In the genomic region with DNA sequence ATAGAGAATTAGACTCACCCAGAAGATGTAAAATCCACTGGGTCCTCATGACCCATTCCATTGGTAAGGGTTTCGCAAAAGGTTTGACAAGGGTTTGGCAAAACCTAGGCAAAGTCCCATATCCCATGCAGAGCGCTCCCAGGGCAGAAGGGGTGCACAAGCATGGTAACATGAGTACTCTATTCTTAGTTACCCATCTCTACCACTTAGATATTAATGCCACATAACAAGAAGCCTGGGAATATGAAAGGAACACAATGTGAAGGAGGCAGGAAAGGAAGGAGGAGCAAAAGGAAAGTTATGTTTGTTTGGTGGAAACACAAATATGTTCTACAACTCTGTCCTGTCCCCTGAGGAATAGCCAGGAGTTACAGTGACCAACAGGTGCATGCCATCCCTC, we compare ENCODE assay signal across 28 cellular contexts.
"Had no signal": no experiment of that assay in that cellular context is flagged by ENCODE, and none has a peak within 500 bp of the region (broad histone marks: within the 10 kb centered on the region; RNA-seq: fewer than 3 reads in every experiment).

No MANE protein-coding gene starts in this region.

- DNase-seq: activated B cell treated with CpG ODN at 0.5 μM for 24 hours; activated CD4-positive, alpha-beta memory T cell treated with anti-CD3 and anti-CD28 coated beads for 36 hours; activated CD4-positive, alpha-beta T cell treated with anti-CD3 and anti-CD28 coated beads for 4 hours; activated CD4-positive, alpha-beta T cell treated with anti-CD3 and anti-CD28 coated beads, Interleukin-2, amount 10 ng/mL, durations not matched to agents 24 days and 14 days; activated CD4-positive, alpha-beta T cell treated with anti-CD3 and anti-CD28 coated beads, Interleukin-2, amount 50 U/mL, for 1 hour; activated CD4-positive, alpha-beta T cell treated with anti-CD3 and anti-CD28 coated beads, Interleukin-2, amount 50 U/mL, for 4 hours; activated CD4-positive, CD25-positive, alpha-beta regulatory T cell treated with anti-CD3 and anti-CD28 coated beads, Interleukin-2, amount 50 U/mL, for 72 hours; activated CD8-positive, alpha-beta memory T cell treated with anti-CD3 and anti-CD28 coated beads, Interleukin-2, amount 50 U/mL, for 4 hours; activated CD8-positive, alpha-beta T cell treated with anti-CD3 and anti-CD28 coated beads for 36 hours; activated effector memory CD4-positive, alpha-beta T cell treated with anti-CD3 and anti-CD28 coated beads, Interleukin-2, amount 50 U/mL, for 16 hours; activated naive CD4-positive, alpha-beta T cell treated with anti-CD3 and anti-CD28 coated beads, Interleukin-2, amount 10 ng/mL, durations not matched to agents 7 days and 5 days; activated naive CD4-positive, alpha-beta T cell treated with Interleukin-2 at 50 U/mL for 16 hours; activated naive CD8-positive, alpha-beta T cell treated with anti-CD3 and anti-CD28 coated beads, Interleukin-2, amount 10 ng/mL, durations not matched to agents 7 days and 5 days; activated naive CD8-positive, alpha-beta T cell treated with anti-CD3 and anti-CD28 coated beads, Interleukin-2, amount 50 U/mL, for 24 hours; activated T-cell treated with anti-CD3 and anti-CD28 coated beads for 4 hours; activated T-cell treated with anti-CD3 and anti-CD28 coated beads, Interleukin-2, amount 50 U/mL, for 1 hour; activated T-cell treated with anti-CD3 and anti-CD28 coated beads, Interleukin-2, amount 50 U/mL, for 4 hours; activated T-cell treated with anti-CD3 and anti-CD28 coated beads, Interleukin-2, amount 50 U/mL, for 72 hours; amygdala; anterior cingulate cortex; caudate nucleus; T-helper 1 cell; T-helper 2 cell; T-helper 9 cell had no signal

- H3K27ac ChIP-seq: ascending aorta, cardiac muscle cell, VCaP had no signal

- H3K4me3 ChIP-seq: ascending aorta, cardiac muscle cell had no signal

- H3K36me3 ChIP-seq: ascending aorta, cardiac muscle cell had no signal

- H3K4me1 ChIP-seq: ascending aorta had no signal

- H3K9me3 ChIP-seq: ascending aorta had no signal

- H3K27me3 ChIP-seq: ascending aorta, cardiac muscle cell had no signal

- ATAC-seq: activated CD8-positive, alpha-beta T cell treated with anti-CD3 and anti-CD28 coated beads for 36 hours; activated naive CD8-positive, alpha-beta T cell treated with anti-CD3 and anti-CD28 coated beads, Interleukin-2, amount 50 U/mL, for 24 hours; activated T-cell treated with anti-CD3 and anti-CD28 coated beads, Interleukin-2, amount 50 U/mL, for 4 hours; activated T-cell treated with anti-CD3 and anti-CD28 coated beads, Interleukin-2, amount 50 U/mL, for 72 hours; activated T-helper 17 cell treated with anti-CD3 and anti-CD28 coated beads, Interleukin-2, amount 50 U/mL, for 72 hours had no signal
